ENCODE assay signal across 12 cellular contexts in genomic region chr5:132445930-132446329, GRCh38. TPM values are rescaled to one million over a fixed set of nuclear protein-coding genes. Genes with fewer than 3 reads are reported as not detected.
A peak's percentile ranks its signal among the peaks of the same experiment; 100 is the strongest.
DNase-seq lines count a peak whose midpoint lies in the region; ATAC-seq and TF ChIP-seq lines count a peak whose summit lies in the region.
"Had no signal": no experiment of that assay in that cellular context is flagged by ENCODE, and none has a peak within 500 bp of the region (broad histone marks: within the 10 kb centered on the region; RNA-seq: fewer than 3 reads in every experiment).

No MANE protein-coding gene starts in this region.

- TF ChIP-seq CTCF in hepatocyte (IDR thresholded peaks at IDR 0.05; ENCODE audit: poor library complexity): no peak
- TF ChIP-seq CTCF in SK-N-SH (IDR thresholded peaks at IDR 0.05): no peak

- no peaks in the 10 kb centered on the region for H3K9me3 ChIP-seq in hepatocyte (ENCODE audit: low read depth)
- H3K9me3 ChIP-seq in skeletal muscle tissue (ENCODE audit: control insufficient read depth in 3 of 3, low read length in 3 of 3): no peaks in the 10 kb centered on the region
- H3K9me3 ChIP-seq in SK-N-SH: no peaks in the 10 kb centered on the region

- H3K27me3 ChIP-seq in hepatocyte (no peaks in the 10 kb centered on the region), skeletal muscle tissue (ENCODE audit: control insufficient read depth in 3 of 3, insufficient read depth in 3 of 3, low read length in 3 of 3) (no peaks in the 10 kb centered on the region), SK-N-SH (ENCODE audit: insufficient read depth) (no peaks in the 10 kb centered on the region)

- no peaks in the 10 kb centered on the region for H3K9me3 Mint-ChIP-seq in T-cell

- no peak overlapping the region for H3K4me3 Mint-ChIP-seq in T-cell

- no peaks in the 10 kb centered on the region for H3K36me3 ChIP-seq in hepatocyte (replicated peaks; ENCODE audit: insufficient read depth, low read depth)
- peaks cover 0 to 7% (median 4%) of the 10 kb centered on the region in 3 donors for H3K36me3 ChIP-seq in skeletal muscle tissue (ENCODE audit: control insufficient read depth in 3 of 3, insufficient read depth in 3 of 3, low read length in 3 of 3)
- no peaks in the 10 kb centered on the region for H3K36me3 ChIP-seq in SK-N-SH (replicated peaks in 1 of 2; ENCODE audit: control insufficient read depth in 1 of 2, insufficient read depth in 2 of 2, low read length in 1 of 2)

- H3K4me3 ChIP-seq in hepatocyte: no peak overlapping the region
- H3K4me3 ChIP-seq in skeletal muscle tissue (ENCODE audit: low read length in 3 of 3): no peak overlapping the region
- no peak overlapping the region for H3K4me3 ChIP-seq in SK-N-SH (ENCODE audit: low read depth in 2 of 2, low read length in 1 of 2)

- peaks cover 44% of the 10 kb centered on the region for H3K36me3 Mint-ChIP-seq in T-cell

- DNase-seq in Daoy (ENCODE audit: low read depth): peak; percentile 43
- no peak for DNase-seq in T-cell
- no peak for DNase-seq in hepatocyte (ENCODE audit: low spot score)
- no peak for DNase-seq in SK-N-SH
- no peak for DNase-seq in activated gamma-delta T cell (lab: John Stamatoyannopoulos, UW)
- DNase-seq: activated effector memory CD4-positive, alpha-beta T cell treated with Interleukin-2 at 50 U/mL for 16 hours; foreskin melanocyte; NCI-H1694 treated with DMSO at 0.1 percent for 48 hours; stimulated activated CD8-positive, alpha-beta memory T cell treated with anti-CD3 and anti-CD28 coated beads, Interleukin-4, amount 100 ng/mL, for 48 hours had no signal

- H3F3A ChIP-seq in SK-N-SH (replicated peaks; ENCODE audit: insufficient read depth): peaks cover 4% of the 10 kb centered on the region

- H3K27ac ChIP-seq in hepatocyte (peak overlapping the region; percentile 12), skeletal muscle tissue (ENCODE audit: low read depth, low read length) (peak overlapping the region; percentile 61), SK-N-SH (ENCODE audit: low read depth in 2 of 2, low read length in 1 of 2) (no peak overlapping the region)

- CTCF ChIA-PET in T-cell (lab: Charles Lee) (no interaction called here), SK-N-SH (lab: Yijun Ruan, JAX) (no interaction called here)

- H3K9ac ChIP-seq in skeletal muscle tissue (ENCODE audit: low read depth in 1 of 3, low read length in 3 of 3) (peak overlapping the region in 2 of 3 donors; percentile 33 to 35), SK-N-SH (no peak overlapping the region)

- POLR2A ChIA-PET in T-cell (lab: Charles Lee) (no interaction called here), SK-N-SH (lab: Yijun Ruan, JAX) (no interaction called here)

- H3K27ac Mint-ChIP-seq in T-cell: peak overlapping the region; percentile 48 to 56

- H3K4me2 ChIP-seq in hepatocyte (no peak overlapping the region), SK-N-SH (no peak overlapping the region)

- no peaks in the 10 kb centered on the region for H3K9me2 ChIP-seq in hepatocyte (replicated peaks; ENCODE audit: insufficient read depth)
- H3K9me2 ChIP-seq in SK-N-SH: no peaks in the 10 kb centered on the region

- WGBS in hepatocyte (ENCODE audit: low lambda C conversion rate, missing lambda C conversion rate): 68% methylated on average over 3 of the region's 3 CpGs
- WGBS in SK-N-SH (ENCODE audit: low lambda C conversion rate): 100% methylated on average over 2 of the region's 3 CpGs

- H3K4me1 Mint-ChIP-seq in T-cell: peaks cover 82 to 91% (median 82%) of the 10 kb centered on the region in 3 donors

- no peak for TF ChIP-seq EP300 in SK-N-SH (IDR thresholded peaks at IDR 0.05; ENCODE audit: borderline replicate concordance in 1 of 2, low read depth in 1 of 2, low read length in 1 of 2)

- no peaks in the 10 kb centered on the region for H3K4me1 ChIP-seq in hepatocyte (ENCODE audit: insufficient read depth)
- H3K4me1 ChIP-seq in skeletal muscle tissue (ENCODE audit: control insufficient read depth in 3 of 3, insufficient read depth in 3 of 3, low read length in 3 of 3): peaks cover 28 to 31% (median 31%) of the 10 kb centered on the region in 3 donors
- H3K4me1 ChIP-seq in SK-N-SH (ENCODE audit: control insufficient read depth in 1 of 2, insufficient read depth in 2 of 2, low read depth in 1 of 2, low read length in 1 of 2): peaks cover 0 to 2% of the 10 kb centered on the region in 2 experiments; a peak in 1 of 4 replicates

- H3K27me3 Mint-ChIP-seq in T-cell: no peaks in the 10 kb centered on the region

- H2AFZ ChIP-seq in hepatocyte (no peak overlapping the region), SK-N-SH (ENCODE audit: low read depth) (no peak overlapping the region)

- no peaks in the 10 kb centered on the region for H3K79me2 ChIP-seq in hepatocyte
- H3K79me2 ChIP-seq in SK-N-SH (ENCODE audit: insufficient read depth): no peaks in the 10 kb centered on the region

- ATAC-seq in T-cell (replicated peaks in 1 of 4) (no peak), HG03039 (IDR thresholded peaks at IDR 0.05; ENCODE audit: unreplicated experiment) (no peak), HG03175 (IDR thresholded peaks at IDR 0.05; ENCODE audit: unreplicated experiment) (no peak)

- TF ChIP-seq RAD21 in SK-N-SH (IDR thresholded peaks at IDR 0.05; ENCODE audit: low read length): no peak

- H4K20me1 ChIP-seq in hepatocyte (ENCODE audit: insufficient read depth, poor library complexity, severe bottlenecking) (no peaks in the 10 kb centered on the region), SK-N-SH (ENCODE audit: insufficient read depth) (no peaks in the 10 kb centered on the region)

TF ChIP-seq in SK-N-SH, 30 proteins besides CTCF, POLR2A, EP300 and RAD21 (continues in another document):
- TF ChIP-seq IRF3 (IDR thresholded peaks at IDR 0.05; ENCODE audit: low read depth, low read length) (no peak), USF2 (IDR thresholded peaks at IDR 0.05; ENCODE audit: borderline replicate concordance, low read depth, low read length) (no peak), PBX3 (IDR thresholded peaks at IDR 0.05) (no peak), FOXJ3 (CRISPR knock-in tag; IDR thresholded peaks at IDR 0.05) (no peak), NFIC (IDR thresholded peaks at IDR 0.05; ENCODE audit: borderline replicate concordance) (no peak), YY1 (IDR thresholded peaks at IDR 0.05; ENCODE audit: low read depth) (no peak), ELF1 (IDR thresholded peaks at IDR 0.05) (no peak)
- TF ChIP-seq, protein P1, sequence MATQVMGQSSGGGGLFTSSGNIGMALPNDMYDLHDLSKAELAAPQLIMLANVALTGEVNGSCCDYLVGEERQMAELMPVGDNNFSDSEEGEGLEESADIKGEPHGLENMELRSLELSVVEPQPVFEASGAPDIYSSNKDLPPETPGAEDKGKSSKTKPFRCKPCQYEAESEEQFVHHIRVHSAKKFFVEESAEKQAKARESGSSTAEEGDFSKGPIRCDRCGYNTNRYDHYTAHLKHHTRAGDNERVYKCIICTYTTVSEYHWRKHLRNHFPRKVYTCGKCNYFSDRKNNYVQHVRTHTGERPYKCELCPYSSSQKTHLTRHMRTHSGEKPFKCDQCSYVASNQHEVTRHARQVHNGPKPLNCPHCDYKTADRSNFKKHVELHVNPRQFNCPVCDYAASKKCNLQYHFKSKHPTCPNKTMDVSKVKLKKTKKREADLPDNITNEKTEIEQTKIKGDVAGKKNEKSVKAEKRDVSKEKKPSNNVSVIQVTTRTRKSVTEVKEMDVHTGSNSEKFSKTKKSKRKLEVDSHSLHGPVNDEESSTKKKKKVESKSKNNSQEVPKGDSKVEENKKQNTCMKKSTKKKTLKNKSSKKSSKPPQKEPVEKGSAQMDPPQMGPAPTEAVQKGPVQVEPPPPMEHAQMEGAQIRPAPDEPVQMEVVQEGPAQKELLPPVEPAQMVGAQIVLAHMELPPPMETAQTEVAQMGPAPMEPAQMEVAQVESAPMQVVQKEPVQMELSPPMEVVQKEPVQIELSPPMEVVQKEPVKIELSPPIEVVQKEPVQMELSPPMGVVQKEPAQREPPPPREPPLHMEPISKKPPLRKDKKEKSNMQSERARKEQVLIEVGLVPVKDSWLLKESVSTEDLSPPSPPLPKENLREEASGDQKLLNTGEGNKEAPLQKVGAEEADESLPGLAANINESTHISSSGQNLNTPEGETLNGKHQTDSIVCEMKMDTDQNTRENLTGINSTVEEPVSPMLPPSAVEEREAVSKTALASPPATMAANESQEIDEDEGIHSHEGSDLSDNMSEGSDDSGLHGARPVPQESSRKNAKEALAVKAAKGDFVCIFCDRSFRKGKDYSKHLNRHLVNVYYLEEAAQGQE (IDR thresholded peaks at IDR 0.05; ENCODE audit: low read depth, low read length): no peak

RNA-seq across cellular contexts. Expression of gene IRF1, which starts 44.6 kb away (rescaled TPM):
- total RNA-seq in Daoy (2014; rRNA removed; shearing (Covaris generic)): 18.2 and 20.1 TPM in 2 replicates
- 100 to 1,000 TPM; 167 to 859 (median 252) TPM for total RNA-seq in T-cell
- total RNA-seq in hepatocyte: 25.6 and 30.9 TPM in 2 replicates
- 35.8 and 44.8 TPM in 2 replicates for polyA plus RNA-seq in hepatocyte
- total RNA-seq in skeletal muscle tissue: 5.2 TPM
- polyA plus RNA-seq in SK-N-SH (2012; rRNA removed): 13.8 and 15.2 TPM in 2 replicates
- polyA plus RNA-seq in SK-N-SH (2012; cell fraction: cytosol; rRNA removed): 9.0 and 11.2 TPM in 2 replicates
- polyA plus RNA-seq in SK-N-SH (2012; cell fraction: nucleus; rRNA removed): 30.4 and 31.8 TPM in 2 replicates

Comparison
In these comparisons a context has a peak if more than half of its experiments do, and no peak if none do; other contexts are left out.
1. H3K27ac ChIP-seq: peak in hepatocyte (single experiment) and skeletal muscle tissue (single experiment); none in SK-N-SH (0 of 2).